Comparison of ENCODE assay signal across 9 cellular contexts in the genomic region with DNA sequence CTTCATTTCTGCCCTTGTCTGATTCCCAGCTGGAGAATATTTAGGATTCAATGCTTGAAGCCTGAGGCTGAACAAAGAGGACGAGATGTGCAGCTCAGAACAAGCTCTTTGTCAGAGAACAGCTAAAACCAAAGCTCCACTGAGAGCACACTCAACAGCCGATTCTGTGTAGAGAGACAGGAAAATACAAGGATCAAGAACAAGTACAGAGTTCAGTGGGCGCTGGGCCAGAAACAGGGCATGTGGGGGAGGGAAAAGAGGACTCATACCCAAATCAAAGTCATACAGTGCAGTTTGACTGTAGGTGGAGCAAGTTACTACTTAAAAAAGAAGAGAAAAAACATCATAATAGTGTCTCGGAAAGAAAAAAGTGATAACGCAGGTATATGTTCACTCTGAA. TPM values are rescaled to one million over a fixed set of nuclear protein-coding genes. Genes with fewer than 3 reads are reported as not detected.
DNase-seq lines count a peak whose midpoint lies in the region; TF ChIP-seq lines count a peak whose summit lies in the region.
"Had no signal": no experiment of that assay in that cellular context is flagged by ENCODE, and none has a peak within 500 bp of the region (broad histone marks: within the 10 kb centered on the region; RNA-seq: fewer than 3 reads in every experiment).

A gene (minus strand): TSS at position 176 of the 400 bp plus-strand sequence.

- no peak within 1 kb of the TSS for H3K4me3 Mint-ChIP-seq in mesothelial cell of epicardium
- no peak within 1 kb of the TSS for H3K4me3 Mint-ChIP-seq in activated CD4-positive, alpha-beta T cell treated with anti-CD3 and anti-CD28 coated beads, Interleukin-2, amount 10 ng/mL, durations not matched to agents 24 days and 14 days

- H3K27ac ChIP-seq in 22Rv1 = peak within 1 kb of the TSS; percentile 43

- intact Hi-C loops in activated CD4-positive, alpha-beta T cell treated with anti-CD3 and anti-CD28 coated beads, Interleukin-2, amount 10 ng/mL, durations not matched to agents 24 days and 14 days (cut with micrococcal nuclease) = no loop called here

- H3K9me3 Mint-ChIP-seq in mesothelial cell of epicardium = no peaks in the 10 kb centered on the region
- no peaks in the 10 kb centered on the region for H3K9me3 Mint-ChIP-seq in activated CD4-positive, alpha-beta T cell treated with anti-CD3 and anti-CD28 coated beads, Interleukin-2, amount 10 ng/mL, durations not matched to agents 24 days and 14 days

- no peaks in the 10 kb centered on the region for H3K27me3 Mint-ChIP-seq in mesothelial cell of epicardium (ENCODE audit: low read depth)
- H3K27me3 Mint-ChIP-seq in activated CD4-positive, alpha-beta T cell treated with anti-CD3 and anti-CD28 coated beads, Interleukin-2, amount 10 ng/mL, durations not matched to agents 24 days and 14 days = no peaks in the 10 kb centered on the region

- TF ChIP-seq CTCF in 22Rv1 (IDR thresholded peaks at IDR 0.05) (no peak), mesothelial cell of epicardium (IDR thresholded peaks at IDR 0.05; ENCODE audit: unreplicated experiment) (no peak)

- H3K27ac Mint-ChIP-seq in mesothelial cell of epicardium = peak within 1 kb of the TSS; percentile 1
- no peak within 1 kb of the TSS for H3K27ac Mint-ChIP-seq in activated CD4-positive, alpha-beta T cell treated with anti-CD3 and anti-CD28 coated beads, Interleukin-2, amount 10 ng/mL, durations not matched to agents 24 days and 14 days

- H3K36me3 Mint-ChIP-seq in mesothelial cell of epicardium = no peaks in the 10 kb centered on the region
- H3K36me3 Mint-ChIP-seq in activated CD4-positive, alpha-beta T cell treated with anti-CD3 and anti-CD28 coated beads, Interleukin-2, amount 10 ng/mL, durations not matched to agents 24 days and 14 days (ENCODE audit: low read depth) = no peaks in the 10 kb centered on the region

- peak; percentile 75 for DNase-seq in NCI-H69 (lab: John Stamatoyannopoulos, UW)
- peak; percentile 27 for DNase-seq in epidermal melanocyte (ENCODE audit: insufficient read length, low spot score)
- DNase-seq in mesothelial cell of epicardium (ENCODE audit: low spot score in 2 of 2, unreplicated experiment in 2 of 2) = no peak
- DNase-seq in Kasumi-1 (lab: John Stamatoyannopoulos, UW) = no peak
- DNase-seq in activated naive CD4-positive, alpha-beta T cell treated with Interleukin-2 at 50 U/mL for 16 hours = no peak
- no peak for DNase-seq in activated CD4-positive, alpha-beta T cell treated with anti-CD3 and anti-CD28 coated beads, Interleukin-2, amount 10 ng/mL, durations not matched to agents 24 days and 14 days
- no peak for DNase-seq in cortex of kidney (lab: John Stamatoyannopoulos, UW)
- DNase-seq: activated T-cell treated with anti-CD3 and anti-CD28 coated beads for 4 hours had no signal

- H3K4me1 Mint-ChIP-seq in mesothelial cell of epicardium = peaks cover 11% of the 10 kb centered on the region
- H3K4me1 Mint-ChIP-seq in activated CD4-positive, alpha-beta T cell treated with anti-CD3 and anti-CD28 coated beads, Interleukin-2, amount 10 ng/mL, durations not matched to agents 24 days and 14 days = no peaks in the 10 kb centered on the region

RNA-seq across cellular contexts. Expression of the gene that starts here (rescaled TPM):
- 0.95 to 1.1 TPM (median 1.0 TPM) in 3 replicates for total RNA-seq in mesothelial cell of epicardium
- not detected in 2 replicates for total RNA-seq in activated CD4-positive, alpha-beta T cell treated with anti-CD3 and anti-CD28 coated beads, Interleukin-2, amount 10 ng/mL, durations not matched to agents 24 days and 14 days

Comparison
In these comparisons a context has a peak if more than half of its experiments do, and no peak if none do; other contexts are left out.
1. DNase-seq: peak in NCI-H69 (single experiment) and epidermal melanocyte (single experiment); none in mesothelial cell of epicardium (0 of 2), Kasumi-1 (0 of 2), activated naive CD4-positive, alpha-beta T cell treated with Interleukin-2 at 50 U/mL for 16 hours (single experiment), activated CD4-positive, alpha-beta T cell treated with anti-CD3 and anti-CD28 coated beads, Interleukin-2, amount 10 ng/mL, durations not matched to agents 24 days and 14 days (single experiment) and cortex of kidney (single experiment).